Comparison of ENCODE assay signal across 28 cellular contexts in genomic region chr17:32699247-32699646, GRCh38.
"Had no signal": no experiment of that assay in that cellular context is flagged by ENCODE, and none has a peak within 500 bp of the region (broad histone marks: within the 10 kb centered on the region; RNA-seq: fewer than 3 reads in every experiment).

No MANE protein-coding gene starts in this region.

- FAIRE-seq: kidney, urothelium cell line had no signal

- H3K27ac ChIP-seq: heart right ventricle, hepatocyte, left lung, lower lobe of right lung, neural progenitor cell, neutrophil, right atrium auricular region, right lobe of liver, stomach, testis, thyroid gland, transverse colon, upper lobe of right lung had no signal

- H3K36me3 ChIP-seq: heart right ventricle, left lung, lower lobe of right lung, neural progenitor cell, neutrophil, right atrium auricular region, right lobe of liver, stomach, thyroid gland, transverse colon, upper lobe of right lung had no signal

- H3K27me3 ChIP-seq: heart right ventricle, hepatocyte, left lung, neural progenitor cell, neutrophil, right atrium auricular region, right lobe of liver, stomach, testis, thyroid gland, transverse colon, upper lobe of right lung had no signal

- H2AFZ ChIP-seq: hepatocyte, neural progenitor cell had no signal

- H3K9ac ChIP-seq: neural progenitor cell had no signal

- H3K9me3 ChIP-seq: heart right ventricle, left lung, lower lobe of right lung, neutrophil, right atrium auricular region, right lobe of liver, stomach, testis, thyroid gland, transverse colon, upper lobe of right lung had no signal

- H3K79me2 ChIP-seq: hepatocyte had no signal

- H3K4me1 ChIP-seq: heart right ventricle, left lung, lower lobe of right lung, neural progenitor cell, right atrium auricular region, right lobe of liver, stomach, testis, thyroid gland, transverse colon, upper lobe of right lung had no signal

- H3K4me3 ChIP-seq: heart right ventricle, hepatocyte, left lung, lower lobe of right lung, neural progenitor cell, right atrium auricular region, right lobe of liver, smooth muscle cell, stomach, testis, thyroid gland, transverse colon, upper lobe of right lung had no signal

- DNase-seq: heart right ventricle; kidney; left colon; left lung; lower lobe of right lung; mesendoderm; naive B cell; natural killer cell; nephron progenitor cell; occipital lobe; right lobe of liver; stimulated activated CD4-positive, alpha-beta T cell treated with anti-CD3 and anti-CD28 coated beads, Interleukin-1b, Interleukin-23, amount 100 ng/mL, for 48 hours; stimulated activated CD4-positive, alpha-beta T cell treated with anti-CD3 and anti-CD28 coated beads, Interleukin-2, amount 100 ng/mL, for 48 hours; stimulated activated CD4-positive, alpha-beta T cell treated with anti-CD3 and anti-CD28 coated beads, Interleukin-4, amount 100 ng/mL, for 4 hours; stimulated activated CD8-positive, alpha-beta memory T cell treated with anti-CD3 and anti-CD28 coated beads, Interleukin-4, amount 100 ng/mL, for 48 hours; stimulated activated naive CD8-positive, alpha-beta T cell treated with anti-CD3 and anti-CD28 coated beads, Interleukin-15, Interleukin-2, amounts not matched to agents 100 U/mL and 50 U/mL, for 24 hours; stomach; testis; thyroid gland; transverse colon; upper lobe of right lung had no signal

- H3K4me2 ChIP-seq: hepatocyte, neural progenitor cell, smooth muscle cell had no signal

- ATAC-seq: heart right ventricle; left colon; left lung; lower lobe of right lung; natural killer cell; right lobe of liver; stimulated activated memory B cell treated with anti-CD40 and anti-IgM and Interleukin-4, amounts not matched to agents 10 μg/mL and 1 μg/mL and 100 μg/mL, for 72 hours; stimulated activated naive CD8-positive, alpha-beta T cell treated with anti-CD3 and anti-CD28 coated beads, Interleukin-15, Interleukin-2, amounts not matched to agents 100 U/mL and 50 U/mL, for 24 hours; upper lobe of right lung had no signal
